In the genomic region with DNA sequence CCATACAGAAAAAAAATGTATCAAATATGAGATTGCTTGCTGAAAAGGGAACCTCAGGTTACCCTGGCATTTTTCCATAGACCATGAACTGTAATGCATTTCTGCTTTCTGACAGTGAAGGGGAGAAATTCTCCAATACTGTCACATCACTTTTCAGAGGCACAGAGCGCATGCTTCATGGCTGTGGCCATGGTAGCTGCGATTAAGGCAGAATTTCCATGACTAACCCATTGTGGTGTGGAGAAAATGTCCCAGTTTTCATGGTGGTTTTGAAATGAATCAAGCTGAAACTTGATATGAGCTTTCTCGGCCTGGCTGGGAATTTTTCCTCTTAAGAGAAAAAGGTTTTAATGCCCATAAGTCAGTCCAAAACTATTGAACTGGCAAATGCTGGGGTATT, we compare ENCODE assay signal across 11 cellular contexts. TPM values are rescaled to one million over a fixed set of nuclear protein-coding genes. Genes with fewer than 3 reads are reported as not detected.
DNase-seq lines count a peak whose midpoint lies in the region; ATAC-seq, FAIRE-seq and TF ChIP-seq lines count a peak whose summit lies in the region.
"Had no signal": no experiment of that assay in that cellular context is flagged by ENCODE, and none has a peak within 500 bp of the region (broad histone marks: within the 10 kb centered on the region; RNA-seq: fewer than 3 reads in every experiment).

No MANE protein-coding gene starts in this region.

- no peaks in the 10 kb centered on the region for H3K9me3 Mint-ChIP-seq in activated CD4-positive, alpha-beta T cell treated with anti-CD3 and anti-CD28 coated beads for 36 hours (ENCODE audit: low read depth)
- H3K9me3 Mint-ChIP-seq in Calu3 (ENCODE audit: low read depth, unreplicated experiment), result no peaks in the 10 kb centered on the region

- H2AFZ ChIP-seq in KMS-11 (ENCODE audit: low read depth), result no peak overlapping the region

- H4K20me1 ChIP-seq in KMS-11 (ENCODE audit: insufficient read depth), result no peaks in the 10 kb centered on the region
- H4K20me1 ChIP-seq: BLaER1 had no signal

- H3K79me2 ChIP-seq in KMS-11 (ENCODE audit: insufficient read depth, low read depth), result no peaks in the 10 kb centered on the region

- no peaks in the 10 kb centered on the region for H3K36me3 ChIP-seq in KMS-11 (ENCODE audit: insufficient read depth)
- H3K36me3 ChIP-seq: BLaER1 had no signal

- peak; percentile 72 for ATAC-seq in activated CD4-positive, alpha-beta T cell treated with anti-CD3 and anti-CD28 coated beads for 36 hours

- peak overlapping the region; percentile 79 for H3K27ac Mint-ChIP-seq in activated CD4-positive, alpha-beta T cell treated with anti-CD3 and anti-CD28 coated beads for 36 hours
- H3K27ac Mint-ChIP-seq in Calu3 (ENCODE audit: unreplicated experiment), result no peak overlapping the region

- no peak overlapping the region for H3K9ac ChIP-seq in KMS-11
- H3K9ac ChIP-seq: BLaER1 had no signal

- no peaks in the 10 kb centered on the region for H3K27me3 ChIP-seq in KMS-11 (ENCODE audit: insufficient read depth, low read depth)
- H3K27me3 ChIP-seq: BLaER1 had no signal

- TF ChIP-seq CTCF in KMS-11 (conservative IDR thresholded peaks at IDR 0.05; ENCODE audit: low read depth, low read length) (no peak), astrocyte of the cerebellum (IDR thresholded peaks at IDR 0.05; ENCODE audit: low read depth, low read length, missing control alignments) (no peak), Calu3 (IDR thresholded peaks at IDR 0.05; ENCODE audit: unreplicated experiment) (no peak)

- no peak for FAIRE-seq in frontal cortex (lab: Jason Lieb, UNC)

- H3K4me3 Mint-ChIP-seq in activated CD4-positive, alpha-beta T cell treated with anti-CD3 and anti-CD28 coated beads for 36 hours, result no peak overlapping the region
- H3K4me3 Mint-ChIP-seq in Calu3 (ENCODE audit: low read depth, unreplicated experiment), result no peak overlapping the region

- H3K4me3 ChIP-seq in KMS-11 (IDR thresholded peaks at IDR 0.05; ENCODE audit: insufficient read depth, low read depth, low read length) (no peak overlapping the region), astrocyte of the cerebellum (ENCODE audit: low read depth, low read length) (no peak overlapping the region)
- H3K4me3 ChIP-seq: BLaER1 had no signal

- no peaks in the 10 kb centered on the region for H3K27me3 Mint-ChIP-seq in activated CD4-positive, alpha-beta T cell treated with anti-CD3 and anti-CD28 coated beads for 36 hours
- no peaks in the 10 kb centered on the region for H3K27me3 Mint-ChIP-seq in Calu3 (ENCODE audit: unreplicated experiment)

- no peak overlapping the region for H3K27ac ChIP-seq in KMS-11
- H3K27ac ChIP-seq: BLaER1, VCaP had no signal

- in situ Hi-C loops in astrocyte of the cerebellum (cut with HindIII; ENCODE audit: low sequenced_read_pairs), result no loop called here

- peaks cover under 1% of the 10 kb centered on the region for H3K36me3 Mint-ChIP-seq in activated CD4-positive, alpha-beta T cell treated with anti-CD3 and anti-CD28 coated beads for 36 hours (ENCODE audit: low read depth)
- H3K36me3 Mint-ChIP-seq in Calu3 (ENCODE audit: insufficient read depth, unreplicated experiment), result no peaks in the 10 kb centered on the region

- peak overlapping the region; percentile 21; the same call in 1 of the 2 replicates for H3K4me2 ChIP-seq in KMS-11
- H3K4me2 ChIP-seq: BLaER1 had no signal

- peak; percentile 59 for DNase-seq in activated CD4-positive, alpha-beta T cell treated with anti-CD3 and anti-CD28 coated beads for 36 hours
- no peak for DNase-seq in activated CD4-positive, alpha-beta T cell treated with anti-CD3 and anti-CD28 coated beads for 1 hour
- DNase-seq in astrocyte of the cerebellum (ENCODE audit: low read depth) (peak; percentile 85), frontal cortex (ENCODE audit: low spot score in 2 of 2) (no peak), Calu3 (no peak), DMS53 treated with DMSO at 0.1 percent for 48 hours (lab: John Stamatoyannopoulos, UW; ENCODE audit: unreplicated experiment) (no peak)
- peak in 2 of 3 donors; percentile 20 to 35 for DNase-seq in stimulated activated CD4-positive, alpha-beta T cell treated with anti-CD3 and anti-CD28 coated beads, TNF-alpha, amount 100 ng/mL, for 48 hours (ENCODE audit: low read depth in 3 of 3)
- DNase-seq: NCI-H510A treated with DMSO at 0.1 percent for 48 hours had no signal

- intact Hi-C loops in activated CD4-positive, alpha-beta T cell treated with anti-CD3 and anti-CD28 coated beads for 36 hours (cut with DNase I, micrococcal nuclease), result loop anchor here (2.0 to 5.0 kb wide), 3 partner anchors 16 to 193 kb away; no protein-coding TSS in a partner anchor
- intact Hi-C loops in Calu3 (cut with micrococcal nuclease; ENCODE audit: unreplicated experiment), result no loop called here

- H3K4me1 Mint-ChIP-seq in activated CD4-positive, alpha-beta T cell treated with anti-CD3 and anti-CD28 coated beads for 36 hours, result peaks cover 54% of the 10 kb centered on the region
- H3K4me1 Mint-ChIP-seq in Calu3 (ENCODE audit: low read depth, unreplicated experiment), result no peaks in the 10 kb centered on the region

- BruUV-seq in Calu3 (replicated peaks; lab: Mats Ljungman, UMichigan), result no TSS peak

- POLR2A ChIA-PET in activated CD4-positive, alpha-beta T cell treated with anti-CD3 and anti-CD28 coated beads for 36 hours (lab: Charles Lee), result interaction anchor here (0.9 kb wide), 2 partner anchors 17 to 193 kb away, joined by 3 to 5 read pairs; no protein-coding TSS in a partner anchor

- CTCF ChIA-PET in activated CD4-positive, alpha-beta T cell treated with anti-CD3 and anti-CD28 coated beads for 36 hours (lab: Charles Lee), result interaction anchor here (1.3 to 1.4 kb wide), 2 partner anchors 11 to 12 kb away, joined by 4 read pairs; no protein-coding TSS in a partner anchor
- CTCF ChIA-PET in Calu3 (lab: Charles Lee), result no interaction called here

- H3K4me1 ChIP-seq in KMS-11 (ENCODE audit: low read depth, poor library complexity, severe bottlenecking), result peaks cover 10% of the 10 kb centered on the region
- H3K4me1 ChIP-seq: BLaER1 had no signal

RNA-seq across cellular contexts. Expression of gene MAP3K15, which starts 39.5 kb away (rescaled TPM):
- 1 to 10 TPM; 1.0 to 1.2 TPM for total RNA-seq in activated CD4-positive, alpha-beta T cell treated with anti-CD3 and anti-CD28 coated beads for 36 hours
- 0.82 TPM for total RNA-seq in frontal cortex
- 4.7 and 4.8 TPM in 2 replicates for total RNA-seq in Calu3 (2022)

Comparison
In these comparisons a context has a peak if more than half of its experiments do, and no peak if none do; other contexts are left out.
1. DNase-seq: peak in activated CD4-positive, alpha-beta T cell treated with anti-CD3 and anti-CD28 coated beads for 36 hours (single experiment), astrocyte of the cerebellum (single experiment) and stimulated activated CD4-positive, alpha-beta T cell treated with anti-CD3 and anti-CD28 coated beads, TNF-alpha, amount 100 ng/mL, for 48 hours (2 of 3); none in activated CD4-positive, alpha-beta T cell treated with anti-CD3 and anti-CD28 coated beads for 1 hour (single experiment), frontal cortex (0 of 2), Calu3 (single experiment) and DMS53 treated with DMSO at 0.1 percent for 48 hours (single experiment).